In genomic region chr13:30906411-30906990, GRCh38 we compare ENCODE assay signal across 12 cellular contexts. TPM values are rescaled to one million over a fixed set of nuclear protein-coding genes. Genes with fewer than 3 reads are reported as not detected.
DNase-seq lines count a peak whose midpoint lies in the region; ATAC-seq and TF ChIP-seq lines count a peak whose summit lies in the region.
"Had no signal": no experiment of that assay in that cellular context is flagged by ENCODE, and none has a peak within 500 bp of the region (broad histone marks: within the 10 kb centered on the region; RNA-seq: fewer than 3 reads in every experiment).

No MANE protein-coding gene starts in this region.

- no peaks in the 10 kb centered on the region for H3K4me1 Mint-ChIP-seq in MCF 10A (ENCODE audit: insufficient read depth, unreplicated experiment)
- peaks cover 6% of the 10 kb centered on the region for H3K4me1 Mint-ChIP-seq in glutamatergic neuron (ENCODE audit: low read depth, unreplicated experiment)
- H3K4me1 Mint-ChIP-seq in nephron progenitor cell, result peaks cover 27% of the 10 kb centered on the region

- no peak for TF ChIP-seq POLR2A in breast epithelium (IDR thresholded peaks at IDR 0.05)

- intact Hi-C loops in breast epithelium (cut with DNase I; ENCODE audit: low total_unique reads), result no loop called here
- intact Hi-C loops in MCF 10A (cut with micrococcal nuclease), result no loop called here
- intact Hi-C loops in aorta (cut with DNase I), result loop anchor here in 1 of 2 donors (5.0 to 10.0 kb wide), 4 partner anchors 34 to 289 kb away; partner anchors contain the start of gene USPL1

- H3K27me3 Mint-ChIP-seq in MCF 10A (ENCODE audit: insufficient read depth, unreplicated experiment), result peaks cover 23% of the 10 kb centered on the region
- peaks cover 8% of the 10 kb centered on the region for H3K27me3 Mint-ChIP-seq in glutamatergic neuron (ENCODE audit: unreplicated experiment)
- peaks cover 59% of the 10 kb centered on the region for H3K27me3 Mint-ChIP-seq in nephron progenitor cell (ENCODE audit: low read depth, poor library complexity)

- H3K4me1 ChIP-seq in breast epithelium, result peaks cover 0 to 7% of the 10 kb centered on the region in 2 donors
- H3K4me1 ChIP-seq in aorta (ENCODE audit: control insufficient read depth in 1 of 2, insufficient read depth in 2 of 2, low read length in 2 of 2), result peaks cover 0 to 7% of the 10 kb centered on the region in 2 donors
- H3K4me1 ChIP-seq in Karpas-422 (ENCODE audit: low read length), result no peaks in the 10 kb centered on the region

- H3K9me3 ChIP-seq in breast epithelium (no peaks in the 10 kb centered on the region), aorta (ENCODE audit: control insufficient read depth, low read length) (no peaks in the 10 kb centered on the region), Karpas-422 (ENCODE audit: low read length) (no peaks in the 10 kb centered on the region)
- H3K9me3 ChIP-seq: spleen had no signal

- no peak overlapping the region for H2AFZ ChIP-seq in Karpas-422 (ENCODE audit: low read length)

- H4K20me1 ChIP-seq in Karpas-422 (ENCODE audit: insufficient read depth, low read depth, low read length), result no peaks in the 10 kb centered on the region

- H3K4me3 ChIP-seq in breast epithelium (peak overlapping the region; percentile 53 to 83 (median 79)), aorta (ENCODE audit: low read length in 2 of 2) (peak overlapping the region; percentile 37 to 49), Karpas-422 (ENCODE audit: low read length) (no peak overlapping the region)

- no peaks in the 10 kb centered on the region for H3K9me2 ChIP-seq in Karpas-422 (replicated peaks; ENCODE audit: insufficient read depth, low read length)

- WGBS in aorta, 2 donors, result 0 to 1% methylated on average over 41 to 58 of the region's 58 CpGs

- no peak overlapping the region for H3K9ac ChIP-seq in Karpas-422 (ENCODE audit: low read length)

- DNase-seq in breast epithelium (ENCODE audit: low spot score in 2 of 2) (no peak), MCF 10A (ENCODE audit: unreplicated experiment) (no peak), glutamatergic neuron (peak; percentile 55), nephron progenitor cell (peak; percentile 52), aorta (peak; percentile 65 to 86), HPDE6-E6E7 (ENCODE audit: extremely low spot score) (no peak), Karpas-422 (no peak)
- DNase-seq: spleen had no signal

- no TSS peak for BruUV-seq in MCF 10A (replicated peaks; lab: Mats Ljungman, UMichigan)

- ATAC-seq in aorta (ENCODE audit: low FRiP score) (peak; percentile 58), HG03469 (IDR thresholded peaks at IDR 0.05; ENCODE audit: unreplicated experiment) (no peak)

- H3K27ac Mint-ChIP-seq in MCF 10A (ENCODE audit: low read depth, unreplicated experiment) (no peak overlapping the region), glutamatergic neuron (ENCODE audit: unreplicated experiment) (no peak overlapping the region), nephron progenitor cell (no peak overlapping the region)

- H3K9me3 Mint-ChIP-seq in MCF 10A (ENCODE audit: unreplicated experiment) (no peaks in the 10 kb centered on the region), glutamatergic neuron (ENCODE audit: unreplicated experiment) (peaks cover 6% of the 10 kb centered on the region), nephron progenitor cell (peaks cover 5% of the 10 kb centered on the region)

- peaks cover 0 to 10% of the 10 kb centered on the region in 2 donors for H3K27me3 ChIP-seq in breast epithelium
- no peaks in the 10 kb centered on the region for H3K27me3 ChIP-seq in aorta (ENCODE audit: control insufficient read depth in 1 of 2, insufficient read depth in 2 of 2, low read length in 1 of 2)
- no peaks in the 10 kb centered on the region for H3K27me3 ChIP-seq in Karpas-422 (ENCODE audit: low read length)

- H3K36me3 Mint-ChIP-seq in MCF 10A (ENCODE audit: insufficient read depth, unreplicated experiment), result no peaks in the 10 kb centered on the region
- H3K36me3 Mint-ChIP-seq in glutamatergic neuron (ENCODE audit: unreplicated experiment), result peaks cover 6% of the 10 kb centered on the region
- H3K36me3 Mint-ChIP-seq in nephron progenitor cell (ENCODE audit: low read depth), result no peaks in the 10 kb centered on the region

- H3K4me3 Mint-ChIP-seq in MCF 10A (ENCODE audit: unreplicated experiment) (no peak overlapping the region), glutamatergic neuron (ENCODE audit: unreplicated experiment) (no peak overlapping the region), nephron progenitor cell (peak overlapping the region; percentile 69)

- H3K27ac ChIP-seq in breast epithelium (peak overlapping the region; percentile 77 to 94), aorta (ENCODE audit: low read depth in 1 of 2, low read length in 2 of 2) (peak overlapping the region; percentile 79 to 90), Karpas-422 (ENCODE audit: low read length) (no peak overlapping the region)
- H3K27ac ChIP-seq: spleen had no signal

- H3K36me3 ChIP-seq in breast epithelium (no peaks in the 10 kb centered on the region), aorta (ENCODE audit: control insufficient read depth in 1 of 2, insufficient read depth in 2 of 2, low read length in 1 of 2) (no peaks in the 10 kb centered on the region), Karpas-422 (ENCODE audit: insufficient read depth, low read length) (no peaks in the 10 kb centered on the region)
- H3K36me3 ChIP-seq: spleen had no signal

- CTCF ChIA-PET in MCF 10A (lab: Yijun Ruan, JAX), result no interaction called here

- POLR2A ChIA-PET in MCF 10A (lab: Yijun Ruan, JAX), result no interaction called here

- no peak overlapping the region for H3K4me2 ChIP-seq in Karpas-422 (ENCODE audit: low read depth, low read length, poor library complexity, severe bottlenecking)

- TF ChIP-seq CTCF in breast epithelium (IDR thresholded peaks at IDR 0.05) (no peak), MCF 10A (IDR thresholded peaks at IDR 0.05; ENCODE audit: unreplicated experiment) (no peak), glutamatergic neuron (IDR thresholded peaks at IDR 0.05; ENCODE audit: partially characterized antibody, unreplicated experiment) (no peak), nephron progenitor cell (IDR thresholded peaks at IDR 0.05) (no peak)

- no peaks in the 10 kb centered on the region for H3K79me2 ChIP-seq in Karpas-422 (ENCODE audit: low read length)

RNA-seq across cellular contexts. Expression of gene MEDAG, which starts 0.4 kb away (rescaled TPM):
- 100 to 1,000 TPM in 1 of 3 donors, 10 to 100 TPM in 2; 76.2 to 142 (median 95.4) TPM for total RNA-seq in breast epithelium
- total RNA-seq in MCF 10A (2022), result not detected in 2 replicates
- 0.51 TPM for total RNA-seq in glutamatergic neuron (ENCODE audit: unreplicated experiment)
- 100 to 1,000 TPM; 146 to 188 TPM for total RNA-seq in aorta
- polyA plus RNA-seq in aorta, result 100 to 1,000 TPM in 1 of 2 donors, 10 to 100 TPM in 1; 60.2 to 164 TPM
- total RNA-seq in Karpas-422 (2014; rRNA removed; shearing (Covaris generic); ENCODE audit: low replicate concordance), result not detected in 2 replicates
- total RNA-seq: SK-MEL-5 had no signal

RNA-seq across cellular contexts. Expression of gene TEX26, which starts 26.0 kb away (rescaled TPM):
- total RNA-seq in breast epithelium, result under 1 TPM in 2 of 3 donors, not detected in 1; 0.48 to 0.59 TPM
- not detected in 2 replicates for total RNA-seq in MCF 10A (2022)
- total RNA-seq in glutamatergic neuron (ENCODE audit: unreplicated experiment), result not detected
- total RNA-seq in aorta, result under 1 TPM in 1 of 2 donors, not detected in 1; 0.24 TPM
- polyA plus RNA-seq in aorta, result not detected
- not detected in 2 replicates for total RNA-seq in Karpas-422 (2014; rRNA removed; shearing (Covaris generic); ENCODE audit: low replicate concordance)
- total RNA-seq: SK-MEL-5, spleen, ureter had no signal
- polyA plus RNA-seq: BJ, spleen had no signal

Comparison
In these comparisons a context has a peak if more than half of its experiments do, and no peak if none do; other contexts are left out.
1. RNA of gene MEDAG, which starts 0.4 kb away (total RNA-seq): 146 to 188 TPM in aorta and 76.2 to 142 TPM in breast epithelium; 0.51 TPM in glutamatergic neuron (single experiment), not detected in MCF 10A and not detected in Karpas-422; every median in the first group is over 10 times any median in the second.
2. DNase-seq: peak in glutamatergic neuron (single experiment), nephron progenitor cell (single experiment) and aorta (2 of 2); none in breast epithelium (0 of 2), MCF 10A (single experiment), HPDE6-E6E7 (single experiment) and Karpas-422 (single experiment).